8 cellular contexts compared by ENCODE assay signal in the genomic region with DNA sequence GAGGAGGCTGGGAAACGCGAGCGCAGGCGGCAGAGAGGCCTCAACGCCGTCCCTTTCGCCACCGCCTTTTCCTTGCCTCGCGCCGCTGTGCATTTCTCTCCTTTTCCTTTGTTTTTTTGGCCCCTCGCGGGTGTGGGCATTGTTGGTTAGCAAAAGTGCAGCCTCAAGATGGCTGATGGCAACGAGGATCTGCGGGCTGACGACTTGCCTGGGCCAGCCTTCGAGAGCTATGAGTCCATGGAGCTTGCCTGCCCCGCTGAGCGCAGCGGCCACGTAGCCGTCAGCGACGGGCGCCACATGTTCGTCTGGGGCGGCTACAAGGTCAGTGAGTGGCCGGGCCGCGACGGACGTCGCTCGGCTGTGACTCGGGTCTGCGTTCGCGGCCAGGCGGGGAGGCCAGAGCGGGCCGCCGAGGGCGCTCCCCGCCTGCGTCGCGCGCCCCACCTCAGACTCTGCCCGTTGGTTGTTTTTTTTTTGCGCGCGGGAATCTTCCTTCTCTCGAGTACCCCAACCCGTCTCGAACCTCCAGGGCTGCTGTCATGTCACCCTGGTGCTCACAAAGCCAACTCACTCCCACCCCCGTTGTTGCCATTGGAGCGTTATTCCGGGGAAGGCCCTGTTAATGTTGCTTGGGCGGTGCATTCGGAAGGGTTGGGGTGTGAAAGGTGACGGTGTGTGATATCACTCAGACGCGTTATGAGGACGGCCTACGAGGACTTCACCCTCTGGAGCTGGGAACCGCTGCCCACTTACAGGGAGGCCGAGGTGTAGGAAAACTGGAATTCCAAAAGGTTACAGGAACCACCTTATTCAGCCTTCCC. TPM values are rescaled to one million over a fixed set of nuclear protein-coding genes. Genes with fewer than 3 reads are reported as not detected.
DNase-seq lines count a peak whose midpoint lies in the region; ATAC-seq, FAIRE-seq and TF ChIP-seq lines count a peak whose summit lies in the region.

No MANE protein-coding gene starts in this region.

- H3K27ac Mint-ChIP-seq in WTC11, result peak overlapping the region; percentile 100

- peak overlapping the region; percentile 98 for H3K27ac ChIP-seq in keratinocyte (ENCODE audit: control insufficient read depth, insufficient read depth, low read length)

- no peaks in the 10 kb centered on the region for H3K9me3 Mint-ChIP-seq in WTC11

- peaks cover 5% of the 10 kb centered on the region for H3K36me3 ChIP-seq in HAP-1 (replicated peaks)
- H3K36me3 ChIP-seq in MG63, result no peaks in the 10 kb centered on the region
- no peaks in the 10 kb centered on the region for H3K36me3 ChIP-seq in keratinocyte (ENCODE audit: control insufficient read depth in 2 of 2, extremely low read depth in 1 of 2, insufficient read depth in 2 of 2, low read length in 2 of 2)

- dilution Hi-C loops in keratinocyte (cut with MboI; ENCODE audit: extremely low pct_ligation_motif_present, low sequenced_read_pairs), result no loop called here

- H3K4me1 ChIP-seq in HAP-1, result peaks cover 19% of the 10 kb centered on the region
- peaks cover 22% of the 10 kb centered on the region for H3K4me1 ChIP-seq in keratinocyte (ENCODE audit: control insufficient read depth, extremely low read depth, insufficient read depth, low read length)

- no peaks in the 10 kb centered on the region for H3K9me1 ChIP-seq in keratinocyte (ENCODE audit: control insufficient read depth, extremely low read depth, insufficient read depth, low read length)

- peak overlapping the region; percentile 92 for H3K4me2 ChIP-seq in keratinocyte (ENCODE audit: control insufficient read depth, extremely low read depth, insufficient read depth, low read depth, low read length)

- DNase-seq in GM10248 (ENCODE audit: extremely low spot score) (peak; percentile 67), HAP-1 (ENCODE audit: low spot score in 2 of 2) (peak in 1 of 2 experiments; percentile 56), MG63 (peak; percentile 38), WTC11 (ENCODE audit: low spot score) (peak; percentile 55), cardiac fibroblast (ENCODE audit: low read depth in 2 of 2) (peak; percentile 71 to 73), keratinocyte (ENCODE audit: low read depth, low spot score) (peak; percentile 25), 8988T (no peak)
- peak; percentile 26 to 52 for DNase-seq in stimulated activated CD4-positive, alpha-beta T cell treated with anti-CD3 and anti-CD28 coated beads, Interleukin-15, amount 100 ng/mL, for 1 hour (ENCODE audit: low read depth in 1 of 2, low spot score in 1 of 2)

- peak overlapping the region; percentile 98 for H3K4me3 Mint-ChIP-seq in WTC11

- H3K9ac ChIP-seq in keratinocyte (ENCODE audit: control insufficient read depth, extremely low read depth, insufficient read depth, low read length), result peak overlapping the region; percentile 99

- TF ChIP-seq CTCF in GM10248 (IDR thresholded peaks at IDR 0.05; ENCODE audit: control extremely low read depth, extremely low read depth, low read depth, missing control alignments) (no peak), WTC11 (IDR thresholded peaks at IDR 0.05) (no peak), cardiac fibroblast (IDR thresholded peaks at IDR 0.05; ENCODE audit: low read depth, low read length) (no peak), keratinocyte (optimal IDR thresholded peaks at IDR 0.05 in 1 of 3, IDR thresholded peaks at IDR 0.05 in 1 of 3, conservative IDR thresholded peaks at IDR 0.05 in 1 of 3; ENCODE audit: extremely low read depth in 1 of 3, insufficient read depth in 2 of 3, low read length in 3 of 3) (peak in 1 of 3 experiments; percentile 3)

- H3K4me3 ChIP-seq in HAP-1 (peak overlapping the region; percentile 65), MG63 (peak overlapping the region; percentile 78), cardiac fibroblast (replicated peaks in 1 of 2; ENCODE audit: low read depth in 2 of 2, low read length in 2 of 2) (peak overlapping the region; percentile 95 to 96), keratinocyte (ENCODE audit: control insufficient read depth in 2 of 3, extremely low read depth in 1 of 3, insufficient read depth in 2 of 3, low read depth in 1 of 3, low read length in 3 of 3) (peak overlapping the region; percentile 77 to 94 (median 94))

- H3K79me2 ChIP-seq in keratinocyte (ENCODE audit: control insufficient read depth, insufficient read depth, low read length), result peaks cover 14% of the 10 kb centered on the region

- no peak for FAIRE-seq in keratinocyte (lab: Jason Lieb, UNC)

- H3K9me3 ChIP-seq in HAP-1 (no peaks in the 10 kb centered on the region), MG63 (no peaks in the 10 kb centered on the region), keratinocyte (ENCODE audit: control insufficient read depth, low read depth, low read length) (no peaks in the 10 kb centered on the region)

- H2AFZ ChIP-seq in keratinocyte (ENCODE audit: control insufficient read depth, low read length), result peak overlapping the region; percentile 91

- POLR2A ChIA-PET in GM10248 (lab: Yijun Ruan, JAX), result interaction anchor here (0.6 to 3.2 kb wide), 6 partner anchors 76 to 148 kb away, joined by 3 to 9 read pairs (median 4); a partner anchor contains a TSS
- POLR2A ChIA-PET in WTC11 (lab: Charles Lee), result interaction anchor here (0.7 to 3.3 kb wide), 6 partner anchors 10 to 169 kb away, joined by 4 to 25 read pairs (median 8); a partner anchor contains a TSS

- peaks cover 24% of the 10 kb centered on the region for H3K4me1 Mint-ChIP-seq in WTC11

- in situ Hi-C loops in HAP-1 (cut with MboI; ENCODE audit: low sequenced_read_pairs), result loop anchor here (5.0 kb wide), 2 partner anchors 81 to 131 kb away; a partner anchor contains a TSS

- H3K27me3 ChIP-seq in HAP-1 (ENCODE audit: low read depth) (no peaks in the 10 kb centered on the region), MG63 (no peaks in the 10 kb centered on the region), keratinocyte (ENCODE audit: control insufficient read depth, extremely low read depth, insufficient read depth, low read length) (no peaks in the 10 kb centered on the region)

- no peaks in the 10 kb centered on the region for H3K36me3 Mint-ChIP-seq in WTC11

- ATAC-seq in WTC11, result peak; percentile 19

- CTCF ChIA-PET in GM10248 (lab: Yijun Ruan, JAX) (interaction anchor here (0.9 to 3.9 kb wide), 15 partner anchors 9 to 545 kb away, joined by 3 to 14 read pairs (median 4); a partner anchor contains a TSS), WTC11 (lab: Charles Lee) (interaction anchor here (0.5 to 3.1 kb wide), 11 partner anchors 36 to 148 kb away, joined by 3 to 23 read pairs (median 4); a partner anchor contains a TSS)

- no peaks in the 10 kb centered on the region for H3K27me3 Mint-ChIP-seq in WTC11 (ENCODE audit: low read depth)

- H4K20me1 ChIP-seq in keratinocyte (ENCODE audit: control insufficient read depth, extremely low read depth, insufficient read depth, low read length), result no peaks in the 10 kb centered on the region

TF ChIP-seq in WTC11, 78 proteins besides CTCF, POLR2A, EP300 and RAD21 (continues in another document):
- TF ChIP-seq, protein P1, sequence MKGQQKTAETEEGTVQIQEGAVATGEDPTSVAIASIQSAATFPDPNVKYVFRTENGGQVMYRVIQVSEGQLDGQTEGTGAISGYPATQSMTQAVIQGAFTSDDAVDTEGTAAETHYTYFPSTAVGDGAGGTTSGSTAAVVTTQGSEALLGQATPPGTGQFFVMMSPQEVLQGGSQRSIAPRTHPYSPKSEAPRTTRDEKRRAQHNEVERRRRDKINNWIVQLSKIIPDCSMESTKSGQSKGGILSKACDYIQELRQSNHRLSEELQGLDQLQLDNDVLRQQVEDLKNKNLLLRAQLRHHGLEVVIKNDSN (CRISPR knock-in tag; IDR thresholded peaks at IDR 0.05), result peak; percentile 63; the same call in 1 of the 2 replicates
- TF ChIP-seq MYBL2 (CRISPR knock-in tag; IDR thresholded peaks at IDR 0.05) (no peak), TP53 (CRISPR knock-in tag; IDR thresholded peaks at IDR 0.05) (no peak; the same call in 1 of the 2 replicates), TEAD4 (CRISPR knock-in tag; IDR thresholded peaks at IDR 0.05) (peak; percentile 61; the same call in 1 of the 2 replicates), TEAD1 (CRISPR knock-in tag; IDR thresholded peaks at IDR 0.05) (peak; percentile 54; the same call in 1 of the 2 replicates), JUN (CRISPR knock-in tag; IDR thresholded peaks at IDR 0.05) (peak; percentile 83; the same call in 1 of the 2 replicates)
- TF ChIP-seq, protein P2, sequence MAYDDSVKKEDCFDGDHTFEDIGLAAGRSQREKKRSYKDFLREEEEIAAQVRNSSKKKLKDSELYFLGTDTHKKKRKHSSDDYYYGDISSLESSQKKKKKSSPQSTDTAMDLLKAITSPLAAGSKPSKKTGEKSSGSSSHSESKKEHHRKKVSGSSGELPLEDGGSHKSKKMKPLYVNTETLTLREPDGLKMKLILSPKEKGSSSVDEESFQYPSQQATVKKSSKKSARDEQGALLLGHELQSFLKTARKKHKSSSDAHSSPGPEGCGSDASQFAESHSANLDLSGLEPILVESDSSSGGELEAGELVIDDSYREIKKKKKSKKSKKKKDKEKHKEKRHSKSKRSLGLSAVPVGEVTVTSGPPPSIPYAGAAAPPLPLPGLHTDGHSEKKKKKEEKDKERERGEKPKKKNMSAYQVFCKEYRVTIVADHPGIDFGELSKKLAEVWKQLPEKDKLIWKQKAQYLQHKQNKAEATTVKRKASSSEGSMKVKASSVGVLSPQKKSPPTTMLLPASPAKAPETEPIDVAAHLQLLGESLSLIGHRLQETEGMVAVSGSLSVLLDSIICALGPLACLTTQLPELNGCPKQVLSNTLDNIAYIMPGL (CRISPR knock-in tag; IDR thresholded peaks at IDR 0.05), result 0 out of 2 replicates have a peak, but pooled peaks have one; percentile 2
- TF ChIP-seq, protein P3, sequence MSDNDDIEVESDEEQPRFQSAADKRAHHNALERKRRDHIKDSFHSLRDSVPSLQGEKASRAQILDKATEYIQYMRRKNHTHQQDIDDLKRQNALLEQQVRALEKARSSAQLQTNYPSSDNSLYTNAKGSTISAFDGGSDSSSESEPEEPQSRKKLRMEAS (CRISPR knock-in tag; IDR thresholded peaks at IDR 0.05), result peak; percentile 82

RNA-seq across cellular contexts. Expression of a gene that starts 0.6 kb away (rescaled TPM):
- total RNA-seq in MG63 (2014; rRNA removed; shearing (Covaris generic); ENCODE audit: low replicate concordance), result 24.1 and 32.0 TPM in 2 replicates
- total RNA-seq in WTC11 (2021), result 38.7 to 47.6 TPM (median 42.5 TPM) in 3 replicates
- polyA plus RNA-seq in keratinocyte, result 17.7 to 34.0 TPM (median 29.7 TPM) in 3 replicates
- polyA plus RNA-seq in keratinocyte (2011; ENCODE audit: low read depth), result 21.2 TPM
- polyA plus RNA-seq in keratinocyte (2011; cell fraction: cytosol; rRNA removed), result 16.2 and 28.2 TPM in 2 replicates
- polyA plus RNA-seq in keratinocyte (2011; cell fraction: nucleus; rRNA removed), result 32.8 and 44.2 TPM in 2 replicates
- polyA plus RNA-seq in keratinocyte (2012; ENCODE audit: low replicate concordance), result 17.7 and 39.0 TPM in 2 replicates
- polyA minus RNA-seq in keratinocyte, result 4.0 to 30.4 TPM (median 15.4 TPM) in 3 replicates
- polyA minus RNA-seq in keratinocyte (2011; cell fraction: cytosol; rRNA and poly(A)+ RNA removed), result 23.8 TPM
- polyA minus RNA-seq in keratinocyte (2011; cell fraction: nucleus; rRNA and poly(A)+ RNA removed), result 13.3 and 19.9 TPM in 2 replicates
